Comparison of ENCODE assay signal across 8 cellular contexts in the genomic region with DNA sequence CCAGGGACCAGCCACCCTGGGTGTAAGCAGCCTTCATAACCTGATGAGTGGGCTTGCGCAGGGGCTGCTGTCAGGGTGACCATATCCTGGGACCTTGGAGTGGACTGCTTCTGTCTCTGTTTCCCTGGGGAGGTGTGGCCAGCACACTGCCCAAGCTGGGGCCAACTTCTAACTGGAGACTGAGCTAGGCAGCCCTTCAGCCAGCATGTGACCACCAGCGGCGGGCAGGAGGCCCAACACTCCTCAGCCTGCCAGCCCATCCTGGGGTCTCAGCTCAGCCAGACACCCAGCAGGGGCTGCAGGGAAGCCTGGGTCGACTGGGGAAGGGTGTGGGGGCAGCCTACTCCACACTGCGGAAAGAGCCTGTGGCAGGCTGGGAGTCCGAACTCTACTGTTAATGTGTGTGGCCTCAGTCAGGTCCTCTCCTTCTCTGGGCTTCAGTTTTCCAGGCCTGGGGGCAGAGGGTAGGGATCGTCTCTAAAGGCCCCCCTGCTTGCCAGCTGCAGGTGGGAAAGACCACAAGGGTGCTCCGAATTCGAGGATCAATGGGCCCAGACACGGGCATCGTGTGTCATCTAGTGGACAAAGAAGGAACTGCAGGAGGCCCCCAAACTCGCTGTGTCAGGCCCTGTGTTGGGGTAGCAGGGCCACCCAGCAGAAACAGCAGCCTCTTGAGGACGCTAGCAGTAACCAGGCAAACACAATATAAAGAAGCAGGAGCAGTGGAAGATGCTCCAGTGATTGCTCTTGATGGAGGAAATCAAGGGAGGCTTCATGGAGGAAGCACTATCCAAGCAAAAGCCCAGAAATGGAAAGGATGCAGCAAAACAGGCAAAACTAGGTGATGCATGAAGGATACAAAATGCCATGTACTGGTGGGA. TPM values are rescaled to one million over a fixed set of nuclear protein-coding genes. Genes with fewer than 3 reads are reported as not detected.
DNase-seq lines count a peak whose midpoint lies in the region; ATAC-seq and TF ChIP-seq lines count a peak whose summit lies in the region.

No MANE protein-coding gene starts in this region.

- H3K4me3 ChIP-seq in GM12875 (ENCODE audit: low read depth, low read length), result no peak overlapping the region
- H3K4me3 ChIP-seq in coronary artery, result no peak overlapping the region

- ATAC-seq in HG03469 (IDR thresholded peaks at IDR 0.05; ENCODE audit: unreplicated experiment), result no peak

- DNase-seq in A172 (ENCODE audit: low spot score) (peak; percentile 59), NCI-H2171 (lab: John Stamatoyannopoulos, UW) (peak; percentile 7), coronary artery (ENCODE audit: low spot score) (no peak), medulla oblongata (ENCODE audit: extremely low spot score) (peak; percentile 64)
- DNase-seq in activated CD4-positive, alpha-beta T cell treated with anti-CD3 and anti-CD28 coated beads for 4 hours, result peak; percentile 58 to 76
- peak; percentile 51 for DNase-seq in stimulated activated CD8-positive, alpha-beta memory T cell treated with anti-CD3 and anti-CD28 coated beads, Interleukin-4, amount 100 ng/mL, for 24 hours (ENCODE audit: low read depth)

- H3K27ac ChIP-seq in coronary artery, result no peak overlapping the region

- TF ChIP-seq CTCF in GM12875 (IDR thresholded peaks at IDR 0.05; ENCODE audit: borderline replicate concordance, insufficient read depth, low read depth, low read length), result peak; percentile 100
- TF ChIP-seq CTCF in coronary artery (IDR thresholded peaks at IDR 0.05), result peak; percentile 99

RNA-seq across cellular contexts. Expression of a gene that starts 2.0 kb away (rescaled TPM):
- 0.05 and 0.07 TPM in 2 replicates for total RNA-seq in A172 (2014; rRNA removed; shearing (Covaris generic))

RNA-seq across cellular contexts. Expression of a gene that starts 7.0 kb away (rescaled TPM):
- total RNA-seq in A172 (2014; rRNA removed; shearing (Covaris generic)), result 16.5 and 36.6 TPM in 2 replicates

RNA-seq across cellular contexts. Expression of a gene that starts 8.5 kb away (rescaled TPM):
- 25.7 and 46.1 TPM in 2 replicates for total RNA-seq in A172 (2014; rRNA removed; shearing (Covaris generic))

RNA-seq across cellular contexts. Expression of a gene that starts 36.4 kb away (rescaled TPM):
- 14.2 and 15.6 TPM in 2 replicates for total RNA-seq in A172 (2014; rRNA removed; shearing (Covaris generic))

RNA-seq across cellular contexts. Expression of a gene that starts 37.1 kb away (rescaled TPM):
- total RNA-seq in A172 (2014; rRNA removed; shearing (Covaris generic)), result 84.6 and 122 TPM in 2 replicates
